Comparison of ENCODE assay signal across 8 cellular contexts in the genomic region with DNA sequence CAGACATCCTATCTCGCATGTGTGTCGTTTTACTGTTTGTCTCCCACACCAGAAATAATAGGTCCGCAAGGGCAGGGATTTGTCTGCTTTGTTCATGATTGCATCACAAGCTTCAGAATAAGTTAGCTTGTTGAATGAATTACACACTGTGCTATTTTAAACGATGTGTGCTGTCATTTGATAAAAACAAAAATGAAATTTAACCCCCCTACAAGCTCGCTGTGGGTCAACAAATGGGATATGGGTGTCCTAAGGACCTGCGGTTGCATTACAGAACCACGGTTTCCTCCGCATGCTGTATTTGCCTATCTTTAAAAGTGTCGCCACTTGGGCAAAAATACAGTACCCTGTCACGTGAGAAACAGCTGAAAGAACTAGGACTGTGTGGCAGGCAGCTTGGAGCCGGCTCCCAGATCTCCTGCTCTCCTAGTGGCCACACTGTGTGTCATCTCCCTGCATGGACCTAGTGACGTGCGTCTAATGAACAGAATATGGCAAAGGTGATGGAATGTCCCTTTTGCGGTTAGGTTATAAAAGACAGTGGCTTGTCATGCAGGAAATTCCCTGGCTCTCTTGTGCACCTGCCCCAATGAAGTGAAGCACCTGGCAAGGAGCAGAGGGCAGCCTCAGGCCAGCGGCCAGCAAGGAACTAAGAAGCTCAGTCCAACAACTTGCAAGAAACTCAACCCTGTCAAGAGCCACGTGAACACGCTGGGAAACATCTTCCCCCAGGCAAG. TPM values are rescaled to one million over a fixed set of nuclear protein-coding genes. Genes with fewer than 3 reads are reported as not detected.
DNase-seq lines count a peak whose midpoint lies in the region; ATAC-seq lines count a peak whose summit lies in the region.

No MANE protein-coding gene starts in this region.

- peak overlapping the region; percentile 42 to 83 (median 73) for H3K27ac Mint-ChIP-seq in CD4-positive, alpha-beta memory T cell

- intact Hi-C loops in CD4-positive, alpha-beta memory T cell (cut with micrococcal nuclease), result no loop called here

- H3K27me3 ChIP-seq in CD4-positive, alpha-beta memory T cell (ENCODE audit: insufficient read depth, low read length), result no peaks in the 10 kb centered on the region
- no peaks in the 10 kb centered on the region for H3K27me3 ChIP-seq in HAP-1 (ENCODE audit: low read depth)

- H3K4me1 Mint-ChIP-seq in CD4-positive, alpha-beta memory T cell, result peaks cover 39 to 75% (median 46%) of the 10 kb centered on the region in 4 donors

- H3K4me3 ChIP-seq in CD4-positive, alpha-beta memory T cell (ENCODE audit: low read length in 2 of 2), result no peak overlapping the region
- H3K4me3 ChIP-seq in HAP-1, result no peak overlapping the region

- POLR2A ChIA-PET in CD4-positive, alpha-beta memory T cell (lab: Charles Lee; ENCODE audit: partially characterized antibody), result no interaction called here

- H3K27ac ChIP-seq in CD4-positive, alpha-beta memory T cell (ENCODE audit: low read depth, low read length), result no peak overlapping the region

- peaks cover 38% of the 10 kb centered on the region for H3K4me1 ChIP-seq in CD4-positive, alpha-beta memory T cell (ENCODE audit: insufficient read depth, low read length)
- H3K4me1 ChIP-seq in HAP-1, result peaks cover 9% of the 10 kb centered on the region; the same call in 1 of the 2 replicates

- peaks cover 0 to 1% (median 0%) of the 10 kb centered on the region in 8 donors for H3K9me3 Mint-ChIP-seq in CD4-positive, alpha-beta memory T cell

- ATAC-seq in GM19035 (IDR thresholded peaks at IDR 0.05; ENCODE audit: unreplicated experiment), result peak; percentile 47
- ATAC-seq in HG03432 (IDR thresholded peaks at IDR 0.05; ENCODE audit: unreplicated experiment), result peak; percentile 47

- DNase-seq in CD4-positive, alpha-beta memory T cell, result no peak
- DNase-seq in dermis microvascular lymphatic vessel endothelial cell (ENCODE audit: low read depth in 2 of 2), result peak; percentile 97
- no peak for DNase-seq in NCI-H82 (lab: John Stamatoyannopoulos, UW)
- no peak for DNase-seq in activated CD8-positive, alpha-beta memory T cell treated with anti-CD3 and anti-CD28 coated beads, Interleukin-2, amount 50 U/mL, for 4 hours
- no peak for DNase-seq in HAP-1 (ENCODE audit: low spot score in 2 of 2)
- DNase-seq in SW 1271 (lab: John Stamatoyannopoulos, UW), result no peak

- peaks cover 32% of the 10 kb centered on the region for H3K36me3 ChIP-seq in CD4-positive, alpha-beta memory T cell (ENCODE audit: insufficient read depth, low read length)
- H3K36me3 ChIP-seq in HAP-1 (replicated peaks), result peaks cover 56% of the 10 kb centered on the region

- no peaks in the 10 kb centered on the region for H3K27me3 Mint-ChIP-seq in CD4-positive, alpha-beta memory T cell

- CTCF ChIA-PET in CD4-positive, alpha-beta memory T cell (lab: Charles Lee; ENCODE audit: partially characterized antibody), result interaction anchor here (1.8 to 2.0 kb wide), 2 partner anchors 12 to 25 kb away, joined by 4 read pairs; no protein-coding TSS in a partner anchor

- peak overlapping the region in 6 of 8 donors; percentile 18 to 72 (median 50) for H3K4me3 Mint-ChIP-seq in CD4-positive, alpha-beta memory T cell

- H3K36me3 Mint-ChIP-seq in CD4-positive, alpha-beta memory T cell, result peaks cover 43 to 68% of the 10 kb centered on the region in 2 donors

- H3K9me3 ChIP-seq in CD4-positive, alpha-beta memory T cell (ENCODE audit: control insufficient read depth in 1 of 2, low read length in 2 of 2), result no peaks in the 10 kb centered on the region
- no peaks in the 10 kb centered on the region for H3K9me3 ChIP-seq in HAP-1

- in situ Hi-C loops in HAP-1 (cut with MboI; ENCODE audit: low sequenced_read_pairs), result no loop called here

RNA-seq across cellular contexts. Expression of gene CRYGN, which starts 32.9 kb away (rescaled TPM):
- total RNA-seq in CD4-positive, alpha-beta memory T cell, result not detected
- polyA plus RNA-seq in CD4-positive, alpha-beta memory T cell, result 1 to 10 TPM in 1 of 2 donors, not detected in 1; 1.9 TPM
- total RNA-seq in dermis microvascular lymphatic vessel endothelial cell, result not detected in 2 replicates

RNA-seq across cellular contexts. Expression of gene RHEB, which starts 46.9 kb away (rescaled TPM):
- total RNA-seq in CD4-positive, alpha-beta memory T cell, result 10 to 100 TPM; 40.8 to 45.1 TPM
- polyA plus RNA-seq in CD4-positive, alpha-beta memory T cell, result 10 to 100 TPM; 83.0 to 83.2 TPM
- total RNA-seq in dermis microvascular lymphatic vessel endothelial cell, result 52.7 and 53.4 TPM in 2 replicates

Comparison
In these comparisons a context has a peak if more than half of its experiments do, and no peak if none do; other contexts are left out.
1. DNase-seq: peak in dermis microvascular lymphatic vessel endothelial cell (2 of 2); none in CD4-positive, alpha-beta memory T cell (0 of 5), NCI-H82 (single experiment), activated CD8-positive, alpha-beta memory T cell treated with anti-CD3 and anti-CD28 coated beads, Interleukin-2, amount 50 U/mL, for 4 hours (single experiment), HAP-1 (0 of 2) and SW 1271 (0 of 2).